17 cellular contexts compared by ENCODE assay signal in genomic region chr14:34804933-34805332, GRCh38.
DNase-seq lines count a peak whose midpoint lies in the region; ATAC-seq, FAIRE-seq and TF ChIP-seq lines count a peak whose summit lies in the region.
"Had no signal": no experiment of that assay in that cellular context is flagged by ENCODE, and none has a peak within 500 bp of the region (broad histone marks: within the 10 kb centered on the region; RNA-seq: fewer than 3 reads in every experiment).

No MANE protein-coding gene starts in this region.

- SMC1A ChIA-PET in GM12878 (lab: Charles Lee; ENCODE audit: uncharacterized antibody, unreplicated experiment), result no interaction called here

- no peak for TF ChIP-seq POLR2A in GM12878 (IDR thresholded peaks at IDR 0.05; ENCODE audit: low read depth, low read length)

- in situ Hi-C loops in GM12878 (cut with MboI), result no loop called here

- H3K4me3 Mint-ChIP-seq in activated naive CD4-positive, alpha-beta T cell treated with anti-CD3 and anti-CD28 coated beads, Interleukin-2, amount 10 ng/mL, durations not matched to agents 7 days and 5 days, result no peak overlapping the region
- no peak overlapping the region for H3K4me3 Mint-ChIP-seq in activated T-helper 17 cell treated with anti-CD3 and anti-CD28 coated beads, Interleukin-2, amount 50 U/mL, for 72 hours
- H3K4me3 Mint-ChIP-seq: CD8-positive, alpha-beta memory T cell; H9 had no signal

- CTCF ChIA-PET in activated naive CD4-positive, alpha-beta T cell treated with anti-CD3 and anti-CD28 coated beads, Interleukin-2, amount 10 ng/mL, durations not matched to agents 7 days and 5 days (lab: Charles Lee), result no interaction called here
- CTCF ChIA-PET in HEK293 (lab: Yijun Ruan, JAX) (no interaction called here), GM12878 (lab: Yijun Ruan, JAX) (no interaction called here)

- H2AFZ ChIP-seq in GM12878 (ENCODE audit: control insufficient read depth, low read depth, low read length), result no peak overlapping the region

- TF ChIP-seq CTCF in HEK293 (tag by site-specific recombination; IDR thresholded peaks at IDR 0.05), result no peak
- TF ChIP-seq CTCF in GM12878 (IDR thresholded peaks at IDR 0.05 in 2 of 3, conservative IDR thresholded peaks at IDR 0.05 in 1 of 3; ENCODE audit: control insufficient read depth in 2 of 3, extremely low read depth in 1 of 3, insufficient read depth in 1 of 3, low read depth in 3 of 3, low read length in 3 of 3), result no peak
- TF ChIP-seq CTCF in neutrophil (IDR thresholded peaks at IDR 0.05), result no peak

- H3K36me3 Mint-ChIP-seq in activated naive CD4-positive, alpha-beta T cell treated with anti-CD3 and anti-CD28 coated beads, Interleukin-2, amount 10 ng/mL, durations not matched to agents 7 days and 5 days, result peaks cover 61% of the 10 kb centered on the region
- peaks cover 33 to 64% of the 10 kb centered on the region in 2 donors for H3K36me3 Mint-ChIP-seq in activated naive CD4-positive, alpha-beta T cell treated with anti-CD3 and anti-CD28 coated beads, Interleukin-2, amount 50 U/mL, for 72 hours
- peaks cover 93% of the 10 kb centered on the region for H3K36me3 Mint-ChIP-seq in activated T-helper 17 cell treated with anti-CD3 and anti-CD28 coated beads, Interleukin-2, amount 50 U/mL, for 72 hours (ENCODE audit: low read depth)

- RAD21 ChIA-PET in GM12878 (lab: Charles Lee; ENCODE audit: unreplicated experiment), result no interaction called here

- H3K4me3 ChIP-seq in HEK293 (ENCODE audit: low read depth, low read length) (no peak overlapping the region), GM12878 (no peak overlapping the region), neutrophil (ENCODE audit: low read depth in 1 of 2, low read length in 1 of 2) (no peak overlapping the region)
- H3K4me3 ChIP-seq: A549 had no signal

- intact Hi-C loops in GM12878 (cut with micrococcal nuclease; ENCODE audit: unreplicated experiment), result no loop called here

- H3K27me3 Mint-ChIP-seq in activated naive CD4-positive, alpha-beta T cell treated with anti-CD3 and anti-CD28 coated beads, Interleukin-2, amount 10 ng/mL, durations not matched to agents 7 days and 5 days, result no peaks in the 10 kb centered on the region
- H3K27me3 Mint-ChIP-seq in activated T-helper 17 cell treated with anti-CD3 and anti-CD28 coated beads, Interleukin-2, amount 50 U/mL, for 72 hours, result no peaks in the 10 kb centered on the region
- H3K27me3 Mint-ChIP-seq: CD8-positive, alpha-beta memory T cell had no signal

- H3K27ac ChIP-seq in HEK293 (ENCODE audit: extremely low read depth, low read depth, low read length) (no peak overlapping the region), GM12878 (ENCODE audit: control insufficient read depth, insufficient read depth) (no peak overlapping the region), neutrophil (peak overlapping the region; percentile 22)
- H3K27ac ChIP-seq: A549, C4-2B had no signal

- POLR2A ChIA-PET in HEK293 (lab: Yijun Ruan, JAX), result interaction anchor here (0.5 kb wide), 1 partner anchor 99 kb away, joined by 3 read pairs; no protein-coding TSS in a partner anchor
- POLR2A ChIA-PET in GM12878 (lab: Charles Lee), result no interaction called here

- no peak for ATAC-seq in activated naive CD4-positive, alpha-beta T cell treated with anti-CD3 and anti-CD28 coated beads, Interleukin-2, amount 50 U/mL, for 72 hours
- no peak for ATAC-seq in GM12878
- ATAC-seq in activated T-helper 17 cell treated with anti-CD3 and anti-CD28 coated beads, Interleukin-2, amount 50 U/mL, for 72 hours (replicated peaks), result no peak
- ATAC-seq: A549 had no signal

- H4K20me1 ChIP-seq in GM12878 (ENCODE audit: control insufficient read depth, insufficient read depth), result no peaks in the 10 kb centered on the region

- peak overlapping the region; percentile 17 for H3K27ac Mint-ChIP-seq in activated naive CD4-positive, alpha-beta T cell treated with anti-CD3 and anti-CD28 coated beads, Interleukin-2, amount 10 ng/mL, durations not matched to agents 7 days and 5 days
- no peak overlapping the region for H3K27ac Mint-ChIP-seq in activated naive CD4-positive, alpha-beta T cell treated with anti-CD3 and anti-CD28 coated beads, Interleukin-2, amount 50 U/mL, for 72 hours
- H3K27ac Mint-ChIP-seq in activated T-helper 17 cell treated with anti-CD3 and anti-CD28 coated beads, Interleukin-2, amount 50 U/mL, for 72 hours, result no peak overlapping the region
- H3K27ac Mint-ChIP-seq: H9 had no signal

- H3K9ac ChIP-seq in GM12878 (ENCODE audit: control insufficient read depth, insufficient read depth, low read length), result no peak overlapping the region

- TF ChIP-seq EP300 in GM12878 (IDR thresholded peaks at IDR 0.05; ENCODE audit: borderline replicate concordance in 1 of 2, control insufficient read depth in 1 of 2, low read depth in 2 of 2, low read length in 2 of 2), result no peak

- H3K27me3 ChIP-seq in GM12878 (replicated peaks in 1 of 2; ENCODE audit: control insufficient read depth in 2 of 2, insufficient read depth in 2 of 2, low read length in 1 of 2) (no peaks in the 10 kb centered on the region), neutrophil (no peaks in the 10 kb centered on the region)
- H3K27me3 ChIP-seq: BE2C had no signal

- no peaks in the 10 kb centered on the region for H3K79me2 ChIP-seq in GM12878 (ENCODE audit: control insufficient read depth, insufficient read depth, low read length)

- H3K4me1 ChIP-seq in HEK293 (ENCODE audit: control insufficient read depth, insufficient read depth, low read length), result no peaks in the 10 kb centered on the region
- H3K4me1 ChIP-seq in GM12878 (ENCODE audit: control insufficient read depth, insufficient read depth, low read length), result no peaks in the 10 kb centered on the region
- H3K4me1 ChIP-seq in neutrophil (ENCODE audit: control insufficient read depth in 1 of 2, insufficient read depth in 1 of 2, low read depth in 1 of 2, low read length in 1 of 2), result no peaks in the 10 kb centered on the region
- H3K4me1 ChIP-seq: A549, BE2C, Caco-2 had no signal

- H3K9me3 Mint-ChIP-seq in activated naive CD4-positive, alpha-beta T cell treated with anti-CD3 and anti-CD28 coated beads, Interleukin-2, amount 10 ng/mL, durations not matched to agents 7 days and 5 days, result peaks cover 12% of the 10 kb centered on the region
- H3K9me3 Mint-ChIP-seq in activated naive CD4-positive, alpha-beta T cell treated with anti-CD3 and anti-CD28 coated beads, Interleukin-2, amount 50 U/mL, for 72 hours, result peaks cover 0 to 15% of the 10 kb centered on the region in 2 donors
- peaks cover 5% of the 10 kb centered on the region for H3K9me3 Mint-ChIP-seq in activated T-helper 17 cell treated with anti-CD3 and anti-CD28 coated beads, Interleukin-2, amount 50 U/mL, for 72 hours

- no peak for FAIRE-seq in GM12878 (lab: Jason Lieb, UNC)
- FAIRE-seq: A549 had no signal

- no peak overlapping the region for H3K4me2 ChIP-seq in GM12878 (ENCODE audit: control insufficient read depth, insufficient read depth)
- H3K4me2 ChIP-seq: A549 had no signal

- no peak for DNase-seq in activated naive CD4-positive, alpha-beta T cell treated with anti-CD3 and anti-CD28 coated beads, Interleukin-2, amount 10 ng/mL, durations not matched to agents 7 days and 5 days
- DNase-seq in activated naive CD4-positive, alpha-beta T cell treated with anti-CD3 and anti-CD28 coated beads, Interleukin-2, amount 50 U/mL, for 72 hours (ENCODE audit: low spot score in 2 of 2), result no peak
- no peak for DNase-seq in GM12878 (ENCODE audit: low read depth, low spot score)
- no peak for DNase-seq in stimulated activated naive CD4-positive, alpha-beta T cell (lab: John Stamatoyannopoulos, UW)
- DNase-seq: BE2C; Caco-2; CD8-positive, alpha-beta memory T cell; DMS79 treated with DMSO at 0.1 percent for 48 hours; EL; GDM1; GOT3; H9 had no signal

- H3K36me3 ChIP-seq in HEK293 (ENCODE audit: control insufficient read depth in 2 of 2, insufficient read depth in 1 of 2, low read length in 2 of 2), result peaks cover 50 to 56% of the 10 kb centered on the region in 2 experiments
- peaks cover 5 to 32% of the 10 kb centered on the region in 2 experiments for H3K36me3 ChIP-seq in GM12878 (ENCODE audit: control insufficient read depth in 2 of 2, insufficient read depth in 2 of 2, low read length in 1 of 2)
- H3K36me3 ChIP-seq in neutrophil, result peaks cover 70% of the 10 kb centered on the region

- no TSS peak for BruUV-seq in GM12878 (replicated peaks; lab: Mats Ljungman, UMichigan)

- H3K9me3 ChIP-seq in HEK293 (ENCODE audit: control insufficient read depth, insufficient read depth, low read depth, low read length) (no peaks in the 10 kb centered on the region; the same call in 1 of the 2 replicates), GM12878 (replicated peaks; ENCODE audit: control insufficient read depth, insufficient read depth, low read length) (peaks cover 8% of the 10 kb centered on the region; the same call in 2 of the 3 replicates), neutrophil (no peaks in the 10 kb centered on the region)
- H3K9me3 ChIP-seq: A549, BE2C, Caco-2 had no signal

- WGBS in GM12878 (ENCODE audit: insufficient coverage, insufficient replicate concordance, low lambda C conversion rate, missing lambda C conversion rate), result 95% methylated on average over 3 of the region's 3 CpGs

- no peaks in the 10 kb centered on the region for H3K4me1 Mint-ChIP-seq in activated naive CD4-positive, alpha-beta T cell treated with anti-CD3 and anti-CD28 coated beads, Interleukin-2, amount 10 ng/mL, durations not matched to agents 7 days and 5 days
- peaks cover 5% of the 10 kb centered on the region for H3K4me1 Mint-ChIP-seq in activated T-helper 17 cell treated with anti-CD3 and anti-CD28 coated beads, Interleukin-2, amount 50 U/mL, for 72 hours
- H3K4me1 Mint-ChIP-seq: H9 had no signal

- no peak for TF ChIP-seq RAD21 in GM12878 (IDR thresholded peaks at IDR 0.05; ENCODE audit: insufficient read depth, low read depth, low read length)

TF ChIP-seq in HEK293, 187 proteins besides CTCF, POLR2A, EP300 and RAD21:
- TF ChIP-seq ZBTB1 (tag by site-specific recombination; IDR thresholded peaks at IDR 0.05), result no peak
- peak; percentile 62 for TF ChIP-seq SETDB1 (IDR thresholded peaks at IDR 0.05; ENCODE audit: insufficient read length, low read length)
TF ChIP-seq in HEK293: peak in this region for 1.
